Comparison of ENCODE assay signal across 21 cellular contexts in the genomic region with DNA sequence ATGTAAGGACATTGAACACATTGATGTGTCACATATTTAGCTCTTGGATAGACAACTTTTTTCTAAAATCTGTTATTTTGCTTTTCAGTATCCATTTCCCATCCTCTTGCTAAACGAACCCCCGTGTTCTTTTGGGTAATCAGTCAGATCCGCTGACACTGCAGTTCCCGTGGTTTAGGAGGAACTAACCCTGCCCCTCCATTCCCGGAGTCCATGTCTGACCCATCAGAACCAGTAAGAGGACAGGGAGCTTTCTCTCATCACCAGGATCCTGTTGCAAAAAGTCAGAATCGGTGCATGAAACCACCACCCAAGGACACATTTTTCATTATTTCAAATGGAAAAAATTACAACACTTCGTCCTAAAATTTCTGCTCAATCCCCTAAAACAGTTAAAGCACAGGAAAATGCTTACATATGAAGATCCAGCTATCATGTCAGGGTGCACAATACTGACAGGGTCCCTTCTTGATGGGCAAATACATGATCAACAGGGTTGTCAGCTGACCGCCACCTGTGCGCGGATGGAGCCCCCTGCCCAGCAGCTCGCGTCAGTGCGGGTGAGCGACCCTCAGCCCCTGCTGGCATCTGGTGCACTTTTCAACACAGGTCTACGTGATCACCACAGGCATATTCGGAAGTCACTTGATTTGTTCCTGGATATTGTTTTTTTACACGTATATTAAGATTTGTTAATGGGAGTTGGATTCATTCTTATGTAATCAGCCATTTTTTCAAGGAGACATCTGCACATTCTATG.
DNase-seq lines count a peak whose midpoint lies in the region; ATAC-seq and TF ChIP-seq lines count a peak whose summit lies in the region.
"Had no signal": no experiment of that assay in that cellular context is flagged by ENCODE, and none has a peak within 500 bp of the region (broad histone marks: within the 10 kb centered on the region; RNA-seq: fewer than 3 reads in every experiment).

No MANE protein-coding gene starts in this region.

- H3K9me3 ChIP-seq in BLaER1: peaks cover 20% of the 10 kb centered on the region
- peaks cover 14% of the 10 kb centered on the region for H3K9me3 ChIP-seq in IMR-90 (ENCODE audit: control insufficient read depth, insufficient read depth, low read length)
- H3K9me3 ChIP-seq in gastroesophageal sphincter: peaks cover 0 to 9% (median 0%) of the 10 kb centered on the region in 3 donors

- no peak overlapping the region for H2AK5ac ChIP-seq in IMR-90 (ENCODE audit: low read depth, low read length)

- POLR2A ChIA-PET in IMR-90 (lab: Charles Lee; ENCODE audit: unreplicated experiment): no interaction called here

- H3K14ac ChIP-seq in IMR-90 (replicated peaks; ENCODE audit: low read depth, low read length): no peak overlapping the region

- H3K4me3 ChIP-seq in BLaER1: no peak overlapping the region
- no peak overlapping the region for H3K4me3 ChIP-seq in IMR-90 (ENCODE audit: insufficient read depth, low read depth, low read length)
- H3K4me3 ChIP-seq in gastroesophageal sphincter: no peak overlapping the region
- H3K4me3 ChIP-seq: lung, stomach, tibial nerve had no signal

- no peak for TF ChIP-seq RAD21 in IMR-90 (IDR thresholded peaks at IDR 0.05; ENCODE audit: low read length)

- peak overlapping the region; percentile 69 for H3K9ac ChIP-seq in BLaER1
- H3K9ac ChIP-seq in IMR-90 (ENCODE audit: low read depth, low read length): no peak overlapping the region

- no peak overlapping the region for H2BK20ac ChIP-seq in IMR-90 (ENCODE audit: low read depth, low read length)

- DNase-seq in IMR-90: no peak
- DNase-seq in posterior vena cava (ENCODE audit: low spot score): peak; percentile 37
- no peak for DNase-seq in DMS79 (lab: John Stamatoyannopoulos, UW)
- no peak for DNase-seq in osteocyte (ENCODE audit: extremely low spot score, unreplicated experiment)
- no peak for DNase-seq in NOMO-1 treated with DMSO at 0.1 percent for 48 hours (lab: John Stamatoyannopoulos, UW; ENCODE audit: unreplicated experiment)
- DNase-seq: foreskin keratinocyte, hypothalamus, NCI-H2029, NCI-H226, NCI-H748 treated with DMSO at 0.1 percent for 48 hours, nucleus accumbens, stomach, T-helper 1 cell had no signal

- peaks cover 3% of the 10 kb centered on the region for H3K27me3 Mint-ChIP-seq in osteocyte (ENCODE audit: unreplicated experiment)

- no peak overlapping the region for H2AK9ac ChIP-seq in IMR-90 (replicated peaks; ENCODE audit: low read depth, low read length, poor library complexity)

- no peak overlapping the region for H3K4me3 Mint-ChIP-seq in osteocyte (ENCODE audit: unreplicated experiment)
- H3K4me3 Mint-ChIP-seq: activated naive CD8-positive, alpha-beta T cell; activated T-helper 17 cell treated with anti-CD3 and anti-CD28 coated beads, Interleukin-2, amount 50 U/mL, for 72 hours had no signal

- in situ Hi-C loops in IMR-90 (cut with MboI; ENCODE audit: low sequenced_read_pairs): no loop called here

- H3K4me1 ChIP-seq in BLaER1 (peaks cover 75% of the 10 kb centered on the region), IMR-90 (ENCODE audit: control insufficient read depth, insufficient read depth, low read length) (no peaks in the 10 kb centered on the region), gastroesophageal sphincter (peaks cover 0 to 11% (median 0%) of the 10 kb centered on the region in 3 donors)
- H3K4me1 ChIP-seq: foreskin keratinocyte, tibial nerve had no signal

- no peaks in the 10 kb centered on the region for H3K9me3 Mint-ChIP-seq in osteocyte (ENCODE audit: unreplicated experiment)
- H3K9me3 Mint-ChIP-seq: activated T-helper 17 cell treated with anti-CD3 and anti-CD28 coated beads, Interleukin-2, amount 50 U/mL, for 72 hours had no signal

- no peak overlapping the region for H3K23ac ChIP-seq in IMR-90 (ENCODE audit: low read depth, low read length)

- H3K36me3 ChIP-seq in BLaER1: no peaks in the 10 kb centered on the region
- H3K36me3 ChIP-seq in IMR-90 (ENCODE audit: control insufficient read depth, insufficient read depth, low read length): no peaks in the 10 kb centered on the region
- H3K36me3 ChIP-seq in gastroesophageal sphincter: no peaks in the 10 kb centered on the region
- H3K36me3 ChIP-seq: stomach, tibial nerve had no signal

- no peak overlapping the region for H4K91ac ChIP-seq in IMR-90 (ENCODE audit: insufficient read depth, low read depth, low read length)

- TF ChIP-seq CTCF in IMR-90 (conservative IDR thresholded peaks at IDR 0.05; ENCODE audit: low read depth, low read length) (no peak), gastroesophageal sphincter (IDR thresholded peaks at IDR 0.05) (no peak), osteocyte (IDR thresholded peaks at IDR 0.05) (no peak)

- TF ChIP-seq POLR2A in IMR-90 (IDR thresholded peaks at IDR 0.05; ENCODE audit: low read depth, low read length) (no peak), gastroesophageal sphincter (IDR thresholded peaks at IDR 0.05) (no peak)

- no peak overlapping the region for H3K18ac ChIP-seq in IMR-90 (ENCODE audit: low read depth, low read length)

- H3K4me2 ChIP-seq in BLaER1 (peak overlapping the region; percentile 85), IMR-90 (ENCODE audit: low read depth, low read length) (no peak overlapping the region)

- H2BK15ac ChIP-seq in IMR-90 (ENCODE audit: low read depth, low read length): no peak overlapping the region

- H2BK5ac ChIP-seq in IMR-90 (ENCODE audit: low read depth, low read length, poor library complexity, severe bottlenecking): no peak overlapping the region

- TF ChIP-seq EP300 in gastroesophageal sphincter (IDR thresholded peaks at IDR 0.05): no peak

- no peak overlapping the region for H3K56ac ChIP-seq in IMR-90 (ENCODE audit: extremely low read depth, insufficient read depth, low read length)

- no peak overlapping the region for H4K5ac ChIP-seq in IMR-90 (ENCODE audit: low read depth, low read length)

- no peak overlapping the region for H3K27ac Mint-ChIP-seq in osteocyte (ENCODE audit: unreplicated experiment)
- H3K27ac Mint-ChIP-seq: activated naive CD8-positive, alpha-beta T cell; activated T-helper 17 cell treated with anti-CD3 and anti-CD28 coated beads, Interleukin-2, amount 50 U/mL, for 72 hours; CD14-positive monocyte had no signal

- no peaks in the 10 kb centered on the region for H3K27me3 ChIP-seq in BLaER1
- H3K27me3 ChIP-seq in IMR-90 (ENCODE audit: control insufficient read depth, insufficient read depth, low read length): no peaks in the 10 kb centered on the region
- H3K27me3 ChIP-seq in gastroesophageal sphincter: peaks cover 9% of the 10 kb centered on the region
- H3K27me3 ChIP-seq: foreskin keratinocyte had no signal

- H2AFZ ChIP-seq in IMR-90 (replicated peaks; ENCODE audit: low read length, poor library complexity): no peak overlapping the region

- 75% methylated on average over 7 of the region's 17 CpGs; no CpG with 5 or more reads in 1 of the 2 experiments for WGBS in IMR-90 (ENCODE audit: extremely low coverage in 2 of 2, insufficient read length in 1 of 2), 2 experiments
- 52 to 77% methylated on average over 10 to 13 of the region's 17 CpGs for WGBS in gastroesophageal sphincter (ENCODE audit: low coverage in 1 of 2), 2 donors

- H4K20me1 ChIP-seq in BLaER1: no peaks in the 10 kb centered on the region
- H4K20me1 ChIP-seq in IMR-90 (ENCODE audit: insufficient read depth, low read length): no peaks in the 10 kb centered on the region

- H3K4me1 Mint-ChIP-seq in osteocyte (ENCODE audit: unreplicated experiment): peaks cover 6% of the 10 kb centered on the region
- H3K4me1 Mint-ChIP-seq: activated T-helper 17 cell treated with anti-CD3 and anti-CD28 coated beads, Interleukin-2, amount 50 U/mL, for 72 hours had no signal

- H3K79me1 ChIP-seq in IMR-90 (ENCODE audit: low read depth in 1 of 2, low read length in 2 of 2): no peaks in the 10 kb centered on the region

- CTCF ChIA-PET in IMR-90 (lab: Yijun Ruan, JAX): no interaction called here

- H3K36me3 Mint-ChIP-seq in osteocyte (ENCODE audit: unreplicated experiment): no peaks in the 10 kb centered on the region
- H3K36me3 Mint-ChIP-seq: activated naive CD8-positive, alpha-beta T cell; CD14-positive monocyte had no signal

- intact Hi-C loops in IMR-90 (cut with micrococcal nuclease) (no loop called here), posterior vena cava (cut with DNase I) (no loop called here)

- ATAC-seq in IMR-90 (ENCODE audit: low read depth) (no peak), gastroesophageal sphincter (peak; percentile 17), HG02759 (IDR thresholded peaks at IDR 0.05; ENCODE audit: unreplicated experiment) (no peak)
- ATAC-seq: activated T-helper 17 cell treated with anti-CD3 and anti-CD28 coated beads, Interleukin-2, amount 50 U/mL, for 72 hours; foreskin keratinocyte had no signal

- dilution Hi-C loops in IMR-90 (cut with HindIII; ENCODE audit: low sequenced_read_pairs, unreplicated experiment): no loop called here

- H3K27ac ChIP-seq in BLaER1 (peak overlapping the region; percentile 86), IMR-90 (ENCODE audit: insufficient read depth, low read length) (no peak overlapping the region), gastroesophageal sphincter (no peak overlapping the region)
- H3K27ac ChIP-seq: foreskin keratinocyte, stomach had no signal

- H3K9me1 ChIP-seq in IMR-90 (ENCODE audit: insufficient read depth, low read length): no peaks in the 10 kb centered on the region

- no peak overlapping the region for H4K8ac ChIP-seq in IMR-90 (ENCODE audit: low read depth in 2 of 2, low read length in 2 of 2)

- H3K4ac ChIP-seq in IMR-90 (ENCODE audit: low read depth, low read length): no peak overlapping the region

- H2BK120ac ChIP-seq in IMR-90 (ENCODE audit: low read depth, low read length): no peak overlapping the region

- BruUV-seq in IMR-90 (replicated peaks; lab: Mats Ljungman, UMichigan): no TSS peak

TF ChIP-seq in IMR-90, 13 proteins besides CTCF, POLR2A, EP300 and RAD21:
- peak; percentile 60; the same call in 1 of the 2 replicates for TF ChIP-seq MAFK (IDR thresholded peaks at IDR 0.05; ENCODE audit: low read depth, low read length)
- TF ChIP-seq USF2 (IDR thresholded peaks at IDR 0.05; ENCODE audit: low read depth, low read length): no peak
